ENCODE assay signal across 15 cellular contexts in the genomic region with DNA sequence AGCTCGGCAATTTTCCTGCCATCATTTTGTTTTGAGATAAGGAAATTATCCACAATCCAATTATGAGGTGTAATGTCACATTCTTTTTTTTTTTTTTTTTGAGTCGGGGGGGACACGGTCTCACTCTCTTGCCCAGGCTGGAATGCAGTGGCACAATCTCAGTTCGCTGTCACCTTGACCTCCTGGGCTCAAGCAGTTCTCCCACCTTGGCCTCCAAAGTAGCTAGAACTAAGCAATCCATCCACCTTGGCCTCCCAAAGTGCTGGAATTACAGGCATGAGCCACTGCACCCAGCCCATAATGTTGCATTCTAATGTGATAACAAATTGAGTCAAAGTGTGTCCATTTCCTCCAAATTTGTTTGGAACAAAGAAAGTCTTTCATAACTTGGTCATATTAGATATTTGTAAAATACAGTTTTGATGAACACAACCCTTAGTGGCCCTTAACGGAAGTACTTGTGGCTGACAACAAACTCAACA.
A peak's percentile ranks its signal among the peaks of the same experiment; 100 is the strongest.
DNase-seq lines count a peak whose midpoint lies in the region; ATAC-seq, FAIRE-seq and TF ChIP-seq lines count a peak whose summit lies in the region.
"Had no signal": no experiment of that assay in that cellular context is flagged by ENCODE, and none has a peak within 500 bp of the region (broad histone marks: within the 10 kb centered on the region; RNA-seq: fewer than 3 reads in every experiment).

No MANE protein-coding gene starts in this region.

- no peak overlapping the region for H2AFZ ChIP-seq in neural progenitor cell (replicated peaks)

- ATAC-seq in GM18870 (IDR thresholded peaks at IDR 0.05; ENCODE audit: unreplicated experiment): no peak

- intact Hi-C loops in dorsolateral prefrontal cortex (cut with DNase I) (loop anchor here in 1 of 2 donors (2.0 to 5.0 kb wide), 2 partner anchors 78 to 195 kb away; no protein-coding TSS in a partner anchor), kidney (cut with DNase I) (no loop called here), sigmoid colon (cut with DNase I) (no loop called here)

- 51 to 77% methylated on average over 5 of the region's 5 CpGs for WGBS in sigmoid colon, 2 donors

- peaks cover 31% of the 10 kb centered on the region for H3K27me3 Mint-ChIP-seq in neural progenitor cell (ENCODE audit: insufficient read depth, low read depth)

- no peaks in the 10 kb centered on the region for H3K9me3 ChIP-seq in BLaER1 treated with 17β-estradiol and CSF1 and Interleukin-3, amounts not matched to agents 10 nM and 100 nM (replicated peaks in 1 of 11)
- H3K9me3 ChIP-seq in kidney (ENCODE audit: control insufficient read depth in 1 of 2, low read length in 2 of 2): no peaks in the 10 kb centered on the region
- H3K9me3 ChIP-seq in sigmoid colon: no peaks in the 10 kb centered on the region
- H3K9me3 ChIP-seq in neural progenitor cell (ENCODE audit: low read depth): no peaks in the 10 kb centered on the region
- H3K9me3 ChIP-seq: Peyer's patch had no signal

- H3K4me1 ChIP-seq in BLaER1 treated with 17β-estradiol and CSF1 and Interleukin-3, amounts not matched to agents 10 nM and 100 nM: peaks cover 77 to 100% (median 97%) of the 10 kb centered on the region in 10 experiments
- H3K4me1 ChIP-seq in kidney (ENCODE audit: control insufficient read depth in 1 of 2, insufficient read depth in 1 of 2, low read depth in 1 of 2, low read length in 2 of 2): peaks cover 7 to 8% of the 10 kb centered on the region in 2 donors
- peaks cover 0 to 26% (median 23%) of the 10 kb centered on the region in 4 donors for H3K4me1 ChIP-seq in sigmoid colon
- H3K4me1 ChIP-seq in neural progenitor cell: peaks cover 27% of the 10 kb centered on the region

- H3K27me3 ChIP-seq in BLaER1 treated with 17β-estradiol and CSF1 and Interleukin-3, amounts not matched to agents 10 nM and 100 nM: peaks cover 33 to 50% (median 37%) of the 10 kb centered on the region in 11 experiments
- H3K27me3 ChIP-seq in dorsolateral prefrontal cortex (peaks cover 0 to 13% (median 0%) of the 10 kb centered on the region in 45 donors), sigmoid colon (peaks cover 0 to 16% (median 14%) of the 10 kb centered on the region in 3 donors), neural progenitor cell (no peaks in the 10 kb centered on the region)
- H3K27me3 ChIP-seq: Peyer's patch had no signal

- TF ChIP-seq POLR2A in sigmoid colon (IDR thresholded peaks at IDR 0.05): no peak

- H4K20me1 ChIP-seq in BLaER1 treated with 17β-estradiol and CSF1 and Interleukin-3, amounts not matched to agents 10 nM and 100 nM: peaks cover 0 to 14% (median 0%) of the 10 kb centered on the region in 11 experiments; a peak in 4 of 22 replicates
- H4K20me1 ChIP-seq in neural progenitor cell (ENCODE audit: low read depth): no peaks in the 10 kb centered on the region

- peaks cover 45% of the 10 kb centered on the region for H3F3A ChIP-seq in neural progenitor cell (ENCODE audit: low read depth)

- no peak for FAIRE-seq in kidney (lab: Jason Lieb, UNC)
- FAIRE-seq: colon, G401.6, GM12891 had no signal

- H3K27ac Mint-ChIP-seq in neural progenitor cell: no peak overlapping the region
- H3K27ac Mint-ChIP-seq: activated CD4-positive, alpha-beta memory T cell treated with anti-CD3 and anti-CD28 coated beads, Interleukin-2, amount 10 ng/mL, durations not matched to agents 7 days and 5 days; H9 had no signal

- H3K27ac ChIP-seq in BLaER1 treated with 17β-estradiol and CSF1 and Interleukin-3, amounts not matched to agents 10 nM and 100 nM: peak overlapping the region in 7 of 11 experiments; percentile 27 to 67 (median 46); a peak in 9 of 22 replicates
- peak overlapping the region in 58 of 59 donors; percentile 60 to 96 (median 90) for H3K27ac ChIP-seq in dorsolateral prefrontal cortex
- peak overlapping the region; percentile 30 to 74 for H3K27ac ChIP-seq in kidney (ENCODE audit: low read depth in 2 of 2, low read length in 2 of 2)
- H3K27ac ChIP-seq in sigmoid colon: peak overlapping the region; percentile 27 to 57 (median 47)
- no peak overlapping the region for H3K27ac ChIP-seq in neural progenitor cell

- DNase-seq in dorsolateral prefrontal cortex (no peak), kidney (no peak), sigmoid colon (peak; percentile 54), neural progenitor cell (ENCODE audit: low spot score) (no peak), SIG-M5 treated with dmso at 0.1 percent for 504 hours (lab: John Stamatoyannopoulos, UW; ENCODE audit: unreplicated experiment) (no peak)
- DNase-seq in stimulated activated naive CD4-positive, alpha-beta T cell treated with Interleukin-2 at 50 U/mL for 16 hours (lab: John Stamatoyannopoulos, UW): no peak
- DNase-seq: activated CD4-positive, alpha-beta memory T cell treated with anti-CD3 and anti-CD28 coated beads, Interleukin-2, amount 10 ng/mL, durations not matched to agents 7 days and 5 days; COR-L47; H9 had no signal

- H3K4me3 ChIP-seq in BLaER1 treated with 17β-estradiol and CSF1 and Interleukin-3, amounts not matched to agents 10 nM and 100 nM: no peak overlapping the region
- H3K4me3 ChIP-seq in dorsolateral prefrontal cortex: peak overlapping the region in 3 of 59 donors; percentile 3 to 4 (median 3)
- no peak overlapping the region for H3K4me3 ChIP-seq in kidney (ENCODE audit: low read length in 2 of 2)
- H3K4me3 ChIP-seq in sigmoid colon: no peak overlapping the region
- no peak overlapping the region for H3K4me3 ChIP-seq in neural progenitor cell
- H3K4me3 ChIP-seq: Peyer's patch had no signal

- H3K4me2 ChIP-seq in BLaER1 treated with 17β-estradiol and CSF1 and Interleukin-3, amounts not matched to agents 10 nM and 100 nM: peak overlapping the region; percentile 64 to 98 (median 94)
- H3K4me2 ChIP-seq in neural progenitor cell: no peak overlapping the region

- H3K9me3 Mint-ChIP-seq in neural progenitor cell: peaks cover 5% of the 10 kb centered on the region

- H3K4me3 Mint-ChIP-seq in neural progenitor cell: no peak overlapping the region
- H3K4me3 Mint-ChIP-seq: activated CD4-positive, alpha-beta memory T cell treated with anti-CD3 and anti-CD28 coated beads, Interleukin-2, amount 10 ng/mL, durations not matched to agents 7 days and 5 days; H9 had no signal

- no peaks in the 10 kb centered on the region for H3K36me3 Mint-ChIP-seq in neural progenitor cell

- H3K9ac ChIP-seq in BLaER1 treated with 17β-estradiol and CSF1 and Interleukin-3, amounts not matched to agents 10 nM and 100 nM: peak overlapping the region in 1 of 11 experiments; percentile 2; a peak in 1 of 22 replicates
- no peak overlapping the region for H3K9ac ChIP-seq in kidney (ENCODE audit: low read length in 2 of 2)
- H3K9ac ChIP-seq in neural progenitor cell: no peak overlapping the region

- TF ChIP-seq CTCF in dorsolateral prefrontal cortex (IDR thresholded peaks at IDR 0.05 in 54 of 56, conservative IDR thresholded peaks at IDR 0.05 in 2 of 56; ENCODE audit: low read depth in 1 of 56, partially characterized antibody in 56 of 56) (no peak), kidney (IDR thresholded peaks at IDR 0.05; ENCODE audit: borderline replicate concordance, extremely low read depth, insufficient read depth) (no peak), sigmoid colon (IDR thresholded peaks at IDR 0.05) (no peak), neural progenitor cell (IDR thresholded peaks at IDR 0.05) (no peak)

- H3K4me1 Mint-ChIP-seq in neural progenitor cell: peaks cover 82% of the 10 kb centered on the region
- H3K4me1 Mint-ChIP-seq: activated CD4-positive, alpha-beta memory T cell treated with anti-CD3 and anti-CD28 coated beads, Interleukin-2, amount 10 ng/mL, durations not matched to agents 7 days and 5 days had no signal

- H3K79me2 ChIP-seq in neural progenitor cell (ENCODE audit: low read depth): no peaks in the 10 kb centered on the region

- no peaks in the 10 kb centered on the region for H3K36me3 ChIP-seq in BLaER1 treated with 17β-estradiol and CSF1 and Interleukin-3, amounts not matched to agents 10 nM and 100 nM
- H3K36me3 ChIP-seq in kidney (ENCODE audit: control insufficient read depth in 1 of 2, insufficient read depth in 2 of 2, low read length in 2 of 2): no peaks in the 10 kb centered on the region
- no peaks in the 10 kb centered on the region for H3K36me3 ChIP-seq in sigmoid colon
- H3K36me3 ChIP-seq in neural progenitor cell: no peaks in the 10 kb centered on the region
- H3K36me3 ChIP-seq: Peyer's patch had no signal

- no peak for TF ChIP-seq EP300 in sigmoid colon (IDR thresholded peaks at IDR 0.05)
